ENCODE assay signal across 8 cellular contexts in genomic region chr12:71685312-71685906, GRCh38. TPM values are rescaled to one million over a fixed set of nuclear protein-coding genes. Genes with fewer than 3 reads are reported as not detected.
DNase-seq lines count a peak whose midpoint lies in the region; ATAC-seq and TF ChIP-seq lines count a peak whose summit lies in the region.

No MANE protein-coding gene starts in this region.

- peaks cover 3% of the 10 kb centered on the region for H3F3A ChIP-seq in neural progenitor cell (ENCODE audit: low read depth)

- peaks cover 16% of the 10 kb centered on the region for H3K36me3 Mint-ChIP-seq in Calu3 (ENCODE audit: insufficient read depth, unreplicated experiment)
- no peaks in the 10 kb centered on the region for H3K36me3 Mint-ChIP-seq in endothelial cell (ENCODE audit: low read depth, unreplicated experiment)
- H3K36me3 Mint-ChIP-seq in neural progenitor cell: no peaks in the 10 kb centered on the region

- ATAC-seq in GM19467 (IDR thresholded peaks at IDR 0.05; ENCODE audit: unreplicated experiment): no peak

- H3K27me3 Mint-ChIP-seq in Calu3 (ENCODE audit: unreplicated experiment) (no peaks in the 10 kb centered on the region), endothelial cell (ENCODE audit: unreplicated experiment) (no peaks in the 10 kb centered on the region), neural progenitor cell (ENCODE audit: insufficient read depth, low read depth) (no peaks in the 10 kb centered on the region)

- H3K4me1 Mint-ChIP-seq in Calu3 (ENCODE audit: low read depth, unreplicated experiment): peaks cover 8% of the 10 kb centered on the region
- H3K4me1 Mint-ChIP-seq in endothelial cell (ENCODE audit: unreplicated experiment): peaks cover 8% of the 10 kb centered on the region
- H3K4me1 Mint-ChIP-seq in neural progenitor cell: peaks cover 14% of the 10 kb centered on the region

- peak overlapping the region; percentile 64 for H3K27ac ChIP-seq in OCI-LY3 (ENCODE audit: low read length)
- H3K27ac ChIP-seq in neural progenitor cell: no peak overlapping the region

- H3K9ac ChIP-seq in OCI-LY3 (ENCODE audit: low read length): peak overlapping the region; percentile 72
- no peak overlapping the region for H3K9ac ChIP-seq in neural progenitor cell

- H3K79me2 ChIP-seq in OCI-LY3 (ENCODE audit: low read length) (peaks cover 5% of the 10 kb centered on the region; the same call in 1 of the 2 replicates), neural progenitor cell (ENCODE audit: low read depth) (peaks cover 9% of the 10 kb centered on the region)

- H3K27ac Mint-ChIP-seq in Calu3 (ENCODE audit: unreplicated experiment): peak overlapping the region; percentile 82
- no peak overlapping the region for H3K27ac Mint-ChIP-seq in endothelial cell (ENCODE audit: unreplicated experiment)
- peak overlapping the region; percentile 25 for H3K27ac Mint-ChIP-seq in neural progenitor cell

- intact Hi-C loops in Calu3 (cut with micrococcal nuclease; ENCODE audit: unreplicated experiment): no loop called here

- DNase-seq in Calu3 (peak; percentile 17), endothelial cell (ENCODE audit: low spot score) (no peak), neural progenitor cell (ENCODE audit: low spot score) (no peak), superior temporal gyrus (ENCODE audit: extremely low spot score) (no peak), SW480 (ENCODE audit: low spot score) (no peak), NCI-H2196 (lab: John Stamatoyannopoulos, UW; ENCODE audit: unreplicated experiment) (no peak)

- H3K4me1 ChIP-seq in OCI-LY3 (ENCODE audit: low read length) (peaks cover 23% of the 10 kb centered on the region), neural progenitor cell (peaks cover 7% of the 10 kb centered on the region)

- H3K9me3 ChIP-seq in OCI-LY3 (ENCODE audit: insufficient read depth, low read length) (no peaks in the 10 kb centered on the region), neural progenitor cell (ENCODE audit: low read depth) (no peaks in the 10 kb centered on the region)

- no peaks in the 10 kb centered on the region for H3K27me3 ChIP-seq in OCI-LY3 (ENCODE audit: low read depth, low read length)
- no peaks in the 10 kb centered on the region for H3K27me3 ChIP-seq in neural progenitor cell

- H3K4me3 Mint-ChIP-seq in Calu3 (ENCODE audit: low read depth, unreplicated experiment) (peak overlapping the region; percentile 85), endothelial cell (ENCODE audit: unreplicated experiment) (peak overlapping the region; percentile 97), neural progenitor cell (peak overlapping the region; percentile 99)

- no peak for TF ChIP-seq CTCF in Calu3 (IDR thresholded peaks at IDR 0.05; ENCODE audit: unreplicated experiment)
- TF ChIP-seq CTCF in OCI-LY3 (IDR thresholded peaks at IDR 0.05; ENCODE audit: low read depth, low read length): no peak
- TF ChIP-seq CTCF in endothelial cell (IDR thresholded peaks at IDR 0.05; ENCODE audit: unreplicated experiment): no peak
- no peak for TF ChIP-seq CTCF in neural progenitor cell (IDR thresholded peaks at IDR 0.05)

- H3K4me3 ChIP-seq in OCI-LY3 (ENCODE audit: low read length): peak overlapping the region; percentile 86
- H3K4me3 ChIP-seq in neural progenitor cell: peak overlapping the region; percentile 78

- peak overlapping the region; percentile 96 for H2AFZ ChIP-seq in OCI-LY3 (ENCODE audit: low read depth, low read length)
- H2AFZ ChIP-seq in neural progenitor cell (replicated peaks): peak overlapping the region; percentile 75

- CTCF ChIA-PET in Calu3 (lab: Charles Lee): interaction anchor here (0.6 to 2.1 kb wide), 9 partner anchors 20 to 582 kb away, joined by 3 to 42 read pairs (median 6); partner anchors contain the start of genes RAB21, THAP2 and ZFC3H1

- BruUV-seq in Calu3 (replicated peaks; lab: Mats Ljungman, UMichigan): no TSS peak

- H4K20me1 ChIP-seq in OCI-LY3 (ENCODE audit: insufficient read depth, low read length) (no peaks in the 10 kb centered on the region), neural progenitor cell (ENCODE audit: low read depth) (no peaks in the 10 kb centered on the region)

- H3K4me2 ChIP-seq in OCI-LY3 (ENCODE audit: low read length): peak overlapping the region; percentile 81
- peak overlapping the region; percentile 82 for H3K4me2 ChIP-seq in neural progenitor cell

- no peaks in the 10 kb centered on the region for H3K9me3 Mint-ChIP-seq in Calu3 (ENCODE audit: low read depth, unreplicated experiment)
- H3K9me3 Mint-ChIP-seq in endothelial cell (ENCODE audit: unreplicated experiment): no peaks in the 10 kb centered on the region
- no peaks in the 10 kb centered on the region for H3K9me3 Mint-ChIP-seq in neural progenitor cell

- H3K36me3 ChIP-seq in OCI-LY3 (replicated peaks; ENCODE audit: low read depth, low read length) (no peaks in the 10 kb centered on the region), neural progenitor cell (no peaks in the 10 kb centered on the region)

RNA-seq across cellular contexts. Expression of gene TMEM19, which starts 0.5 kb away (rescaled TPM):
- total RNA-seq in Calu3 (2022) (20.6 and 29.6 TPM in 2 replicates), endothelial cell (ENCODE audit: unreplicated experiment) (22.0 TPM), neural progenitor cell (ENCODE audit: low replicate concordance) (9.3 and 11.0 TPM in 2 replicates)

RNA-seq across cellular contexts. Expression of gene THAP2, which starts 21.3 kb away (rescaled TPM):
- total RNA-seq in Calu3 (2022): 8.3 and 9.6 TPM in 2 replicates
- 4.2 TPM for total RNA-seq in endothelial cell (ENCODE audit: unreplicated experiment)
- 15.9 and 37.3 TPM in 2 replicates for total RNA-seq in neural progenitor cell (ENCODE audit: low replicate concordance)

RNA-seq across cellular contexts. Expression of gene ZFC3H1, which starts 21.8 kb away (rescaled TPM):
- total RNA-seq in Calu3 (2022): 64.0 and 66.6 TPM in 2 replicates
- total RNA-seq in endothelial cell (ENCODE audit: unreplicated experiment): 42.8 TPM
- total RNA-seq in neural progenitor cell (ENCODE audit: low replicate concordance): 22.8 and 37.9 TPM in 2 replicates
